ENCODE assay signal across 9 cellular contexts in the genomic region with DNA sequence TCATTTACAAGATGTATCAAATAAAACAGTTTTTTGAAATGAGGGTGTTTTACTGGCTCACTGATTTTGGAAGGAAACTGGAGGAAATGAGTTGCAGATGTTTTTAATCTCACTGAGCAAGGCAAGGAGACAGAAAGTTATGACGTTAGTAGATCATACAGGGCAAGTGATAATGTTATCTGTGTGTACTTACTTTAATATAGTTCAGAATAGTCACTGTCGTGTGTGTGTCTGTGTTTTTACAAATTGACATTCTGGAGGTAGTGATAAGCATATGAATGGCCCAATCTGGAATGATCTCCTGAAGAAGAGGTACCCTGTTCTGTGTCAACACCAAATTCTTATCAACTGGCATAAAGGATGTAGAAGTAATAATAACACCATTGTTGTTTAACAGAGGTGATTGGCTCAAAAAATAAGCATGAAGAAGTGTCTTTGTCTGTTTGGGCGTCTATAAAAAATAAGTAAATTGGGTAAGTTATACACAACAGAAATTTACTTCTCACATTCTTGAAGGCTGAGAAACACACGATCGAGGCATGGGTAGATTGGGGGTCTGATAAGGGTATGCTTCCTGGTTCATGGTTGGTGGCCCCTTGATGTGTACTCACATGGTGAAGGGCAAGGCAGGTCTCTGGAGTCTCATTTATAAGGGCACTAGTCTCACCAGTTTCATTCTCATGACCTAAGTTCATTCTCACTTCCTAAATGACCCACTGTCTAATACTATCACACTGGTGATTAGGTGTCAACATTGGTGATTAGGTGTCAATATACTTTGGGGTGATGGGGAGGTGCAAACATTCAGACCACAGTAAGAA. TPM values are rescaled to one million over a fixed set of nuclear protein-coding genes. Genes with fewer than 3 reads are reported as not detected.
A peak's percentile ranks its signal among the peaks of the same experiment; 100 is the strongest.
DNase-seq lines count a peak whose midpoint lies in the region; ATAC-seq and TF ChIP-seq lines count a peak whose summit lies in the region.
"Had no signal": no experiment of that assay in that cellular context is flagged by ENCODE, and none has a peak within 500 bp of the region (broad histone marks: within the 10 kb centered on the region; RNA-seq: fewer than 3 reads in every experiment).

No MANE protein-coding gene starts in this region.

- no peak overlapping the region for H2AK5ac ChIP-seq in trophoblast cell (ENCODE audit: low read length)

- no peak overlapping the region for H3K23ac ChIP-seq in trophoblast cell (ENCODE audit: low read length)

- no peak for TF ChIP-seq CTCF in fibroblast of villous mesenchyme (IDR thresholded peaks at IDR 0.05; ENCODE audit: insufficient read depth, low read depth, low read length)

- no peak overlapping the region for H4K12ac ChIP-seq in trophoblast cell (ENCODE audit: low read depth, low read length)

- no peak overlapping the region for H2BK5ac ChIP-seq in trophoblast cell (ENCODE audit: low read depth, low read length, poor library complexity)

- H3K36me3 ChIP-seq in trophoblast cell (ENCODE audit: control insufficient read depth in 1 of 2, insufficient read depth in 2 of 2, low read length in 2 of 2): no peaks in the 10 kb centered on the region

- H3K4me2 ChIP-seq in trophoblast cell (ENCODE audit: low read length): no peak overlapping the region

- no peak overlapping the region for H2BK12ac ChIP-seq in trophoblast cell (ENCODE audit: low read length)

- H3K9me3 ChIP-seq in trophoblast cell (ENCODE audit: insufficient read depth, low read depth, low read length): peaks cover 6% of the 10 kb centered on the region

- H3K4ac ChIP-seq in trophoblast cell (ENCODE audit: low read depth, low read length): no peak overlapping the region

- no peak overlapping the region for H3K14ac ChIP-seq in trophoblast cell (ENCODE audit: low read length)

- no peak overlapping the region for H3K18ac ChIP-seq in trophoblast cell (ENCODE audit: low read length)

- DNase-seq in CMK (ENCODE audit: low read depth) (peak; percentile 61), fibroblast of villous mesenchyme (ENCODE audit: low read depth) (peak; percentile 42), GF-D8 (lab: John Stamatoyannopoulos, UW) (no peak), KG1 (lab: John Stamatoyannopoulos, UW) (no peak), trophoblast cell (no peak)
- no peak for DNase-seq in stimulated activated CD4-positive, alpha-beta T cell treated with anti-CD3 and anti-CD28 coated beads, Interleukin-4, amount 100 ng/mL, for 1 hour
- DNase-seq: SHP77 had no signal

- no peak overlapping the region for H4K8ac ChIP-seq in trophoblast cell (ENCODE audit: low read depth, low read length)

- ATAC-seq in GM19463 (IDR thresholded peaks at IDR 0.05; ENCODE audit: unreplicated experiment): peak; percentile 83
- peak; percentile 84 for ATAC-seq in HG03432 (IDR thresholded peaks at IDR 0.05; ENCODE audit: unreplicated experiment)

- no peak overlapping the region for H4K91ac ChIP-seq in trophoblast cell (ENCODE audit: low read depth, low read length)

- WGBS in trophoblast cell (ENCODE audit: extremely low coverage, insufficient coverage, insufficient read length): no CpG with 5 or more reads among the region's 5 CpGs

- H3K27me3 ChIP-seq in trophoblast cell (ENCODE audit: insufficient read depth, low read length): no peaks in the 10 kb centered on the region

- no peak overlapping the region for H2AFZ ChIP-seq in trophoblast cell (ENCODE audit: insufficient read depth, low read length, poor library complexity)

- H3K79me2 ChIP-seq in trophoblast cell (ENCODE audit: control insufficient read depth, insufficient read depth, low read length, poor library complexity): no peaks in the 10 kb centered on the region

- no peak overlapping the region for H3K9ac ChIP-seq in trophoblast cell (ENCODE audit: low read length)

- no peak overlapping the region for H3K27ac ChIP-seq in trophoblast cell (ENCODE audit: low read depth, low read length)

- H3K4me3 ChIP-seq in fibroblast of villous mesenchyme (ENCODE audit: low read depth, low read length): no peak overlapping the region
- H3K4me3 ChIP-seq in trophoblast cell (ENCODE audit: low read depth, low read length): no peak overlapping the region

- no peak overlapping the region for H2BK120ac ChIP-seq in trophoblast cell (ENCODE audit: insufficient read depth, low read length, poor library complexity)

- H3K79me1 ChIP-seq in trophoblast cell (ENCODE audit: low read length): no peaks in the 10 kb centered on the region

- no peaks in the 10 kb centered on the region for H3K4me1 ChIP-seq in trophoblast cell (ENCODE audit: control insufficient read depth in 1 of 2, insufficient read depth in 2 of 2, low read length in 2 of 2)

RNA-seq across cellular contexts. Expression of gene GBP4, which starts 2.1 kb away (rescaled TPM):
- total RNA-seq in fibroblast of villous mesenchyme: 14.2 and 44.5 TPM in 2 replicates
- polyA plus RNA-seq in trophoblast cell (2013): 0.04 TPM in 2 replicates

RNA-seq across cellular contexts. Expression of gene GBP7, which starts 25.1 kb away (rescaled TPM):
- not detected in 2 replicates for total RNA-seq in fibroblast of villous mesenchyme
- not detected in 2 replicates for polyA plus RNA-seq in trophoblast cell (2013)

Comparison
In these comparisons a context has a peak if more than half of its experiments do, and no peak if none do; other contexts are left out.
1. DNase-seq: peak in CMK (single experiment) and fibroblast of villous mesenchyme (single experiment); none in stimulated activated CD4-positive, alpha-beta T cell treated with anti-CD3 and anti-CD28 coated beads, Interleukin-4, amount 100 ng/mL, for 1 hour (single experiment), GF-D8 (single experiment), KG1 (single experiment) and trophoblast cell (0 of 2).